In genomic region chr5:75553358-75553757, GRCh38 we compare ENCODE assay signal across 8 cellular contexts.
"Had no signal": no experiment of that assay in that cellular context is flagged by ENCODE, and none has a peak within 500 bp of the region (broad histone marks: within the 10 kb centered on the region; RNA-seq: fewer than 3 reads in every experiment).

No MANE protein-coding gene starts in this region.

- ATAC-seq: GM23338, HCT116 had no signal

- H3K9ac ChIP-seq: KMS-11 had no signal

- H3K9me3 Mint-ChIP-seq: GM23338 had no signal

- H3K4me2 ChIP-seq: GM23338, KMS-11 had no signal

- DNase-seq: H7, KBM-7 had no signal

- H3K27ac ChIP-seq: KMS-11 had no signal

- H3K4me3 Mint-ChIP-seq: GM23338 had no signal

- H3K4me1 Mint-ChIP-seq: GM23338 had no signal

- H3K9me3 ChIP-seq: HAP-1 had no signal

- H3K27ac Mint-ChIP-seq: GM23338 had no signal

- H2AFZ ChIP-seq: GM23338 had no signal

- FAIRE-seq: H1, HTR-8/SVneo had no signal

- H3K4me3 ChIP-seq: GM23338, HAP-1 had no signal
